In genomic region chr10:133097961-133098360, GRCh38 we compare ENCODE assay signal across 29 cellular contexts. TPM values are rescaled to one million over a fixed set of nuclear protein-coding genes. Genes with fewer than 3 reads are reported as not detected.
"Had no signal": no experiment of that assay in that cellular context is flagged by ENCODE, and none has a peak within 500 bp of the region (broad histone marks: within the 10 kb centered on the region; RNA-seq: fewer than 3 reads in every experiment).

No MANE protein-coding gene starts in this region.

- H3K9me3 Mint-ChIP-seq: stimulated activated effector memory CD8-positive, alpha-beta T cell treated with anti-CD3 and anti-CD28 coated beads, Interleukin-12 subunit alpha, Interleukin-12 subunit beta, amount 100 ng/mL, for 72 hours; stimulated activated memory B cell treated with anti-CD40 and anti-IgM and Interleukin-4, amounts not matched to agents 10 μg/mL and 1 μg/mL and 100 μg/mL, for 72 hours; stimulated activated naive B cell treated with anti-CD40 and anti-IgM and Interleukin-4, amounts not matched to agents 10 μg/mL and 1 μg/mL and 100 μg/mL, for 72 hours; stimulated activated naive CD8-positive, alpha-beta T cell treated with anti-CD3 and anti-CD28 coated beads, Interleukin-15, amount 100 ng/mL, for 72 hours; stimulated activated naive CD8-positive, alpha-beta T cell treated with anti-CD3 and anti-CD28 coated beads, Interleukin-15, Interleukin-2, amounts not matched to agents 100 ng/mL and 50 ng/mL, for 24 hours; type B pancreatic cell had no signal

- H3K27me3 ChIP-seq: testis, thyroid gland, uterus, vagina had no signal

- DNase-seq: stimulated activated CD4-positive, alpha-beta T cell treated with anti-CD3 and anti-CD28 coated beads, Interleukin-2, amount 100 ng/mL, for 48 hours; stimulated activated CD4-positive, alpha-beta T cell treated with anti-CD3 and anti-CD28 coated beads, Interleukin-4, amount 100 ng/mL, for 1 hour; stimulated activated CD4-positive, alpha-beta T cell treated with anti-CD3 and anti-CD28 coated beads, Interleukin-4, amount 100 ng/mL, for 24 hours; stimulated activated CD4-positive, alpha-beta T cell treated with anti-CD3 and anti-CD28 coated beads, Interleukin-4, amount 100 ng/mL, for 4 hours; stimulated activated CD8-positive, alpha-beta memory T cell treated with anti-CD3 and anti-CD28 coated beads, Interleukin-4, amount 100 ng/mL, for 48 hours; stimulated activated naive B cell treated with anti-CD40 and anti-IgM and Interleukin-4, amounts not matched to agents 10 μg/mL and 1 μg/mL and 100 μg/mL, for 72 hours; stimulated activated naive CD4-positive, alpha-beta T cell; stimulated activated naive CD4-positive, alpha-beta T cell treated with Interleukin-2 at 50 U/mL for 16 hours; stimulated activated naive CD8-positive, alpha-beta T cell treated with anti-CD3 and anti-CD28 coated beads, Interleukin-15, amount 100 ng/mL, for 72 hours; stimulated activated naive CD8-positive, alpha-beta T cell treated with anti-CD3 and anti-CD28 coated beads, Interleukin-15, Interleukin-2, amounts not matched to agents 100 U/mL and 50 U/mL, for 24 hours; stomach; substantia nigra; testis; thyroid gland; tibial artery; transverse colon; trophoblast cell; upper lobe of right lung; uterus had no signal

- H3K9me3 ChIP-seq: stomach, testis, thoracic aorta, thyroid gland, tibial artery, tibial nerve, transverse colon, upper lobe of left lung, upper lobe of right lung, uterus, vagina had no signal

- H3K36me3 Mint-ChIP-seq: stimulated activated effector memory CD8-positive, alpha-beta T cell treated with anti-CD3 and anti-CD28 coated beads, Interleukin-12 subunit alpha, Interleukin-12 subunit beta, amount 100 ng/mL, for 72 hours; stimulated activated memory B cell treated with anti-CD40 and anti-IgM and Interleukin-4, amounts not matched to agents 10 μg/mL and 1 μg/mL and 100 μg/mL, for 72 hours; stimulated activated naive B cell treated with anti-CD40 and anti-IgM and Interleukin-4, amounts not matched to agents 10 μg/mL and 1 μg/mL and 100 μg/mL, for 72 hours; type B pancreatic cell had no signal

- H3K27ac ChIP-seq: stomach, testis, thoracic aorta, thyroid gland, tibial artery, tibial nerve, transverse colon, upper lobe of left lung, upper lobe of right lung, uterus, vagina had no signal

- H3K4me1 ChIP-seq: testis, thyroid gland, upper lobe of right lung, uterus, vagina had no signal

- H3K27ac Mint-ChIP-seq: stimulated activated effector memory CD8-positive, alpha-beta T cell treated with anti-CD3 and anti-CD28 coated beads, Interleukin-12 subunit alpha, Interleukin-12 subunit beta, amount 100 ng/mL, for 72 hours; stimulated activated memory B cell treated with anti-CD40 and anti-IgM and Interleukin-4, amounts not matched to agents 10 μg/mL and 1 μg/mL and 100 μg/mL, for 72 hours; stimulated activated naive B cell treated with anti-CD40 and anti-IgM and Interleukin-4, amounts not matched to agents 10 μg/mL and 1 μg/mL and 100 μg/mL, for 72 hours; stimulated activated naive CD8-positive, alpha-beta T cell treated with anti-CD3 and anti-CD28 coated beads, Interleukin-15, amount 100 ng/mL, for 72 hours; stimulated activated naive CD8-positive, alpha-beta T cell treated with anti-CD3 and anti-CD28 coated beads, Interleukin-15, Interleukin-2, amounts not matched to agents 100 ng/mL and 50 ng/mL, for 24 hours; type B pancreatic cell had no signal

- H3K36me3 ChIP-seq: stomach, thoracic aorta, thyroid gland, tibial artery, tibial nerve, transverse colon, upper lobe of left lung, upper lobe of right lung, uterus, vagina had no signal

- H3K4me3 Mint-ChIP-seq: stimulated activated effector memory CD8-positive, alpha-beta T cell treated with anti-CD3 and anti-CD28 coated beads, Interleukin-12 subunit alpha, Interleukin-12 subunit beta, amount 100 ng/mL, for 72 hours; stimulated activated memory B cell treated with anti-CD40 and anti-IgM and Interleukin-4, amounts not matched to agents 10 μg/mL and 1 μg/mL and 100 μg/mL, for 72 hours; stimulated activated naive B cell treated with anti-CD40 and anti-IgM and Interleukin-4, amounts not matched to agents 10 μg/mL and 1 μg/mL and 100 μg/mL, for 72 hours; stimulated activated naive CD8-positive, alpha-beta T cell treated with anti-CD3 and anti-CD28 coated beads, Interleukin-15, amount 100 ng/mL, for 72 hours; stimulated activated naive CD8-positive, alpha-beta T cell treated with anti-CD3 and anti-CD28 coated beads, Interleukin-15, Interleukin-2, amounts not matched to agents 100 ng/mL and 50 ng/mL, for 24 hours; type B pancreatic cell had no signal

- ATAC-seq: stimulated activated effector memory CD8-positive, alpha-beta T cell treated with anti-CD3 and anti-CD28 coated beads, Interleukin-12 subunit alpha, Interleukin-12 subunit beta, amount 100 ng/mL, for 72 hours; stimulated activated memory B cell treated with anti-CD40 and anti-IgM and Interleukin-4, amounts not matched to agents 10 μg/mL and 1 μg/mL and 100 μg/mL, for 72 hours; stimulated activated naive B cell treated with anti-CD40 and anti-IgM and Interleukin-4, amounts not matched to agents 10 μg/mL and 1 μg/mL and 100 μg/mL, for 72 hours; stimulated activated naive CD8-positive, alpha-beta T cell treated with anti-CD3 and anti-CD28 coated beads, Interleukin-15, amount 100 ng/mL, for 72 hours; stimulated activated naive CD8-positive, alpha-beta T cell treated with anti-CD3 and anti-CD28 coated beads, Interleukin-15, Interleukin-2, amounts not matched to agents 100 U/mL and 50 U/mL, for 24 hours; upper lobe of right lung had no signal

- H3K4me3 ChIP-seq: stomach, testis, thoracic aorta, thyroid gland, tibial artery, tibial nerve, transverse colon, upper lobe of left lung, upper lobe of right lung, uterus, vagina had no signal

- FAIRE-seq: urothelium cell line had no signal

RNA-seq across cellular contexts. Expression of gene ADGRA1, which starts 10.2 kb away (rescaled TPM):
- total RNA-seq: thoracic aorta, upper lobe of right lung, urinary bladder had no signal
- polyA plus RNA-seq: stomach had no signal
